In genomic region chr15:94829887-94830884, GRCh38 we compare ENCODE assay signal across 33 cellular contexts.
"Had no signal": no experiment of that assay in that cellular context is flagged by ENCODE, and none has a peak within 500 bp of the region (broad histone marks: within the 10 kb centered on the region; RNA-seq: fewer than 3 reads in every experiment).

No MANE protein-coding gene starts in this region.

- FAIRE-seq: RCC 7860 had no signal

- DNase-seq: activated CD4-positive, alpha-beta memory T cell treated with anti-CD3 and anti-CD28 coated beads, Interleukin-2, amount 10 ng/mL, durations not matched to agents 7 days and 5 days; activated CD4-positive, alpha-beta T cell treated with anti-CD3 and anti-CD28 coated beads for 1 hour; activated CD4-positive, alpha-beta T cell treated with anti-CD3 and anti-CD28 coated beads for 48 hours; activated CD4-positive, CD25-positive, alpha-beta regulatory T cell; activated effector memory CD4-positive, alpha-beta T cell treated with anti-CD3 and anti-CD28 coated beads, Interleukin-2, amount 50 U/mL, for 16 hours; activated naive CD4-positive, alpha-beta T cell; activated naive CD4-positive, alpha-beta T cell treated with anti-CD3 and anti-CD28 coated beads, Interleukin-2, amount 50 U/mL, for 16 hours; activated naive CD8-positive, alpha-beta T cell treated with anti-CD3 and anti-CD28 coated beads for 36 hours; activated T-cell treated with anti-CD3 and anti-CD28 coated beads, Interleukin-2, amount 50 U/mL, for 1 hour; activated T-cell treated with anti-CD3 and anti-CD28 coated beads, Interleukin-2, amount 50 U/mL, for 72 hours; amygdala; Karpas-422; NCI-H1105; NCI-H1417 treated with DMSO at 0.1 percent for 48 hours; NCI-H1694; NCI-H1930; NCI-H2081 treated with DMSO at 0.1 percent for 48 hours; NCI-H510A; NCI-H526; NCI-H748 treated with DMSO at 0.1 percent for 48 hours; PC-9; SIG-M5; T-helper 1 cell; T-helper 2 cell; T-helper 9 cell had no signal

- H2AFZ ChIP-seq: PC-9 had no signal

- H3K9me3 ChIP-seq: ascending aorta had no signal

- H3K36me3 ChIP-seq: ascending aorta, cardiac muscle cell had no signal

- H3K27ac ChIP-seq: ascending aorta, cardiac muscle cell, PC-9, RWPE1, VCaP had no signal

- H3K4me2 ChIP-seq: PC-9 had no signal

- H3K4me3 ChIP-seq: ascending aorta, cardiac muscle cell, PC-9 had no signal

- H3K27me3 ChIP-seq: ascending aorta, cardiac muscle cell had no signal

- ATAC-seq: activated T-cell treated with anti-CD3 and anti-CD28 coated beads, Interleukin-2, amount 50 U/mL, for 72 hours; activated T-helper 17 cell treated with anti-CD3 and anti-CD28 coated beads, Interleukin-2, amount 50 U/mL, for 72 hours; Right ventricle myocardium inferior; SK-N-SH treated with all-trans-retinoic acid at 6 μM for 48 hours had no signal

- H3K4me1 ChIP-seq: ascending aorta had no signal
